11 cellular contexts compared by ENCODE assay signal in genomic region chr12:122713491-122714188, GRCh38. TPM values are rescaled to one million over a fixed set of nuclear protein-coding genes. Genes with fewer than 3 reads are reported as not detected.
A peak's percentile ranks its signal among the peaks of the same experiment; 100 is the strongest.
DNase-seq lines count a peak whose midpoint lies in the region; ATAC-seq, FAIRE-seq and TF ChIP-seq lines count a peak whose summit lies in the region.
"Not testable (repeated sequence)": the region's sequence is repeated elsewhere in the genome, so short reads cannot be mapped to it uniquely, and the experiment has no call there.
"Had no signal": no experiment of that assay in that cellular context is flagged by ENCODE, and none has a peak within 500 bp of the region (broad histone marks: within the 10 kb centered on the region; RNA-seq: fewer than 3 reads in every experiment).

No MANE protein-coding gene starts in this region.

- not testable (repeated sequence) for H3K9ac ChIP-seq in K562 (ENCODE audit: insufficient read depth in 1 of 2, low read depth in 2 of 2, low read length in 2 of 2); smooth muscle cell (ENCODE audit: low read depth)

- H3K27ac Mint-ChIP-seq in naive thymus-derived CD4-positive, alpha-beta T cell: not testable (repeated sequence)

- not testable (repeated sequence) for H3K36me3 ChIP-seq in Panc1 (ENCODE audit: control insufficient read depth, insufficient read depth, low read length); K562 (ENCODE audit: control insufficient read depth, insufficient read depth, low read length); naive thymus-derived CD4-positive, alpha-beta T cell (ENCODE audit: control insufficient read depth in 2 of 3, insufficient read depth in 3 of 3, low read length in 3 of 3); smooth muscle cell (ENCODE audit: low read depth)

- not testable (repeated sequence) for H3K27me3 Mint-ChIP-seq in naive thymus-derived CD4-positive, alpha-beta T cell

- not testable (repeated sequence) for H3K27me3 ChIP-seq in Panc1 (ENCODE audit: control insufficient read depth, insufficient read depth, low read length); K562 (ENCODE audit: control insufficient read depth in 2 of 2, insufficient read depth in 2 of 2, low read length in 2 of 2); naive thymus-derived CD4-positive, alpha-beta T cell (ENCODE audit: control insufficient read depth in 2 of 2, insufficient read depth in 2 of 2, low read length in 2 of 2); smooth muscle cell (ENCODE audit: low read depth)

- intact Hi-C loops in Panc1 (cut with micrococcal nuclease; ENCODE audit: unreplicated experiment); K562 (cut with micrococcal nuclease); left ventricle myocardium superior (cut with micrococcal nuclease); naive thymus-derived CD4-positive, alpha-beta T cell (cut with micrococcal nuclease): not testable (repeated sequence)

- H3K27ac ChIP-seq in Panc1 (ENCODE audit: low read length); K562 (ENCODE audit: extremely low read depth, low read depth, low read length); naive thymus-derived CD4-positive, alpha-beta T cell (ENCODE audit: low read depth, low read length): not testable (repeated sequence)
- H3K27ac ChIP-seq in smooth muscle cell (ENCODE audit: low read depth): peak overlapping the region; percentile 35

- WGBS in K562 (ENCODE audit: insufficient coverage, low coverage, missing lambda C conversion rate): 10% methylated on average over 2 of the region's 10 CpGs
- WGBS in smooth muscle cell (ENCODE audit: low lambda C conversion rate): 98% methylated on average over 4 of the region's 10 CpGs

- not testable (repeated sequence) for TF ChIP-seq POLR2A in K562 (conservative IDR thresholded peaks at IDR 0.05)

- FAIRE-seq in GM18507 (lab: Jason Lieb, UNC) (peak; percentile 70), K562 (lab: Jason Lieb, UNC) (peak; percentile 70)

- not testable (repeated sequence) for H3F3A ChIP-seq in smooth muscle cell (ENCODE audit: low read depth)

- H3K4me3 ChIP-seq in Panc1 (ENCODE audit: low read depth in 2 of 2, low read length in 2 of 2); K562; naive thymus-derived CD4-positive, alpha-beta T cell (ENCODE audit: low read length); smooth muscle cell: not testable (repeated sequence)

- H3K9me3 Mint-ChIP-seq in naive thymus-derived CD4-positive, alpha-beta T cell: not testable (repeated sequence)

- TF ChIP-seq RAD21 in K562 (CRISPR knock-in tag; conservative IDR thresholded peaks at IDR 0.05 in 1 of 2, IDR thresholded peaks at IDR 0.05 in 1 of 2): not testable (repeated sequence)

- H3K4me3 Mint-ChIP-seq in naive thymus-derived CD4-positive, alpha-beta T cell: not testable (repeated sequence)

- not testable (repeated sequence) for H3K4me1 Mint-ChIP-seq in naive thymus-derived CD4-positive, alpha-beta T cell

- CTCF ChIA-PET in Panc1 (lab: Charles Lee); K562 (lab: Yijun Ruan, JAX; ENCODE audit: low intra/inter-chr PET ratio); naive thymus-derived CD4-positive, alpha-beta T cell (lab: Charles Lee): not testable (repeated sequence)

- ATAC-seq in Panc1 (0 out of 2 replicates have a peak, but pooled peaks have one; percentile 21), esophagus mucosa (peak; percentile 73), left ventricle myocardium superior (peak; percentile 43)
- ATAC-seq in K562: not testable (repeated sequence)
- ATAC-seq in naive thymus-derived CD4-positive, alpha-beta T cell: peak; percentile 59

- BruUV-seq in Panc1 (replicated peaks; lab: Mats Ljungman, UMichigan); K562 (replicated peaks; lab: Mats Ljungman, UMichigan): not testable (repeated sequence)

- in situ Hi-C loops in Panc1 (cut with HindIII; ENCODE audit: low pct_unique_long_range_greater_than_20kb, low sequenced_read_pairs); K562 (cut with MboI): not testable (repeated sequence)

- H3K36me3 Mint-ChIP-seq in naive thymus-derived CD4-positive, alpha-beta T cell: not testable (repeated sequence)

- H3K79me2 ChIP-seq in K562 (ENCODE audit: control insufficient read depth, insufficient read depth, low read length); smooth muscle cell (ENCODE audit: low read depth): not testable (repeated sequence)

- POLR2A ChIA-PET in Panc1 (lab: Charles Lee); K562 (lab: Yijun Ruan, JAX); naive thymus-derived CD4-positive, alpha-beta T cell (lab: Charles Lee): not testable (repeated sequence)

- not testable (repeated sequence) for H3K9me1 ChIP-seq in K562 (ENCODE audit: control insufficient read depth, insufficient read depth, low read length)

- H2AFZ ChIP-seq in K562 (ENCODE audit: low read depth, low read length); smooth muscle cell (ENCODE audit: low read depth): not testable (repeated sequence)

- not testable (repeated sequence) for TF ChIP-seq EP300 in K562 (IDR thresholded peaks at IDR 0.05; ENCODE audit: low read length)

- not testable (repeated sequence) for H3K4me1 ChIP-seq in Panc1 (ENCODE audit: control insufficient read depth, insufficient read depth, low read length); K562 (replicated peaks in 1 of 2; ENCODE audit: control insufficient read depth in 2 of 2, insufficient read depth in 2 of 2, low read length in 2 of 2); naive thymus-derived CD4-positive, alpha-beta T cell (ENCODE audit: control insufficient read depth in 2 of 2, insufficient read depth in 2 of 2, low read length in 2 of 2); smooth muscle cell (ENCODE audit: low read depth)

- DNase-seq in GM18507 (ENCODE audit: extremely low spot score, insufficient read length, low read depth); Panc1 (ENCODE audit: low read depth, low spot score); K562 (ENCODE audit: extremely low read depth in 1 of 4, low spot score in 3 of 4); left ventricle myocardium superior; naive thymus-derived CD4-positive, alpha-beta T cell; smooth muscle cell (lab: John Stamatoyannopoulos, UW; ENCODE audit: unreplicated experiment): not testable (repeated sequence)

- H3K4me2 ChIP-seq in K562 (ENCODE audit: insufficient read depth, low read length); smooth muscle cell: not testable (repeated sequence)

- not testable (repeated sequence) for H3K9me3 ChIP-seq in Panc1 (ENCODE audit: control insufficient read depth, insufficient read depth, low read depth, low read length); K562 (replicated peaks; ENCODE audit: control insufficient read depth, insufficient read depth, low read depth, low read length); naive thymus-derived CD4-positive, alpha-beta T cell (ENCODE audit: control insufficient read depth in 2 of 3, low read length in 3 of 3); smooth muscle cell (replicated peaks; ENCODE audit: low read depth)

- TF ChIP-seq CTCF in Panc1 (IDR thresholded peaks at IDR 0.05); K562 (IDR thresholded peaks at IDR 0.05 in 2 of 3, conservative IDR thresholded peaks at IDR 0.05 in 1 of 3; ENCODE audit: insufficient read depth in 2 of 3, low read depth in 1 of 3, low read length in 3 of 3); smooth muscle cell (IDR thresholded peaks at IDR 0.05; ENCODE audit: borderline replicate concordance, insufficient read depth, poor library complexity, severe bottlenecking): not testable (repeated sequence)

- not testable (repeated sequence) for H4K20me1 ChIP-seq in K562 (replicated peaks; ENCODE audit: control insufficient read depth, insufficient read depth, low read length); smooth muscle cell (ENCODE audit: low read depth)

RNA-seq across cellular contexts. Expression of gene HCAR3, which starts 3.0 kb away (rescaled TPM):
- not detected for total RNA-seq in Panc1 (2021; ENCODE audit: unreplicated experiment)
- 0.10 TPM for polyA plus RNA-seq in Panc1 (2012; ENCODE audit: insufficient read length)
- not detected in 2 replicates for total RNA-seq in K562 (2011; cell fraction: chromatin; rRNA removed; ENCODE audit: low replicate concordance)
- total RNA-seq in K562 (2011; cell fraction: nucleolus; rRNA removed): not detected in 2 replicates
- not detected in 2 replicates for total RNA-seq in K562 (2011; cell fraction: nucleoplasm; rRNA removed)
- total RNA-seq in K562 (2014; rRNA removed): not detected in 2 replicates
- not detected in 2 replicates for total RNA-seq in K562 (2014; rRNA removed; fragmentation: Illumina TruSeq; extraction: Trizol)
- not detected in 2 replicates for total RNA-seq in K562 (2015; rRNA removed; fragmentation: Illumina TruSeq; extraction: Trizol)
- total RNA-seq in K562 (2021): not detected in 2 replicates
- not detected in 2 replicates for polyA plus RNA-seq in K562 (2011; rRNA removed)
- not detected in 2 replicates for polyA plus RNA-seq in K562 (2011; cell fraction: cytosol; rRNA removed)
- polyA plus RNA-seq in K562 (2011; cell fraction: nucleus; rRNA removed): not detected in 2 replicates
- polyA plus RNA-seq in K562 (2012): not detected in 2 replicates
- not detected in 2 replicates for polyA plus RNA-seq in K562 (2014; fragmentation: Illumina TruSeq; extraction: Trizol)
- not detected for polyA plus RNA-seq in K562 (2014; fragmentation: Nextera tagmentation; extraction: Ambion mirVana)
- polyA plus RNA-seq in K562 (2014; rRNA removed): not detected in 2 replicates
- polyA minus RNA-seq in K562 (2011; rRNA and poly(A)+ RNA removed): not detected in 2 replicates
- not detected in 2 replicates for polyA minus RNA-seq in K562 (2011; cell fraction: cytosol; rRNA and poly(A)+ RNA removed)
- not detected in 2 replicates for polyA minus RNA-seq in K562 (2011; cell fraction: nucleus; rRNA and poly(A)+ RNA removed)
- total RNA-seq in esophagus mucosa: 9.6 TPM
- 0.12 TPM for total RNA-seq in left ventricle myocardium superior
- 10 to 100 TPM in 1 of 5 experiments, 1 to 10 TPM in 1, under 1 TPM in 1, not detected in 2; 0.22 to 24.6 (median 3.2) TPM for total RNA-seq in naive thymus-derived CD4-positive, alpha-beta T cell
- polyA plus RNA-seq in naive thymus-derived CD4-positive, alpha-beta T cell: not detected
- not detected in 2 replicates for total RNA-seq in smooth muscle cell
- 0.26 and 0.43 TPM in 2 replicates for polyA plus RNA-seq in smooth muscle cell
- total RNA-seq: A673; CD8-positive, alpha-beta T cell; H4 had no signal
- polyA plus RNA-seq: SK-N-SH had no signal

RNA-seq across cellular contexts. Expression of gene HCAR2, which starts 10.5 kb away (rescaled TPM):
- total RNA-seq in Panc1 (2021; ENCODE audit: unreplicated experiment) (not detected), K562 (2014; rRNA removed) (not detected in 2 replicates), K562 (2014; rRNA removed; fragmentation: Illumina TruSeq; extraction: Trizol) (not detected in 2 replicates), K562 (2015; rRNA removed; fragmentation: Illumina TruSeq; extraction: Trizol) (not detected in 2 replicates), K562 (2021) (not detected in 2 replicates), esophagus mucosa (29.7 TPM), left ventricle myocardium superior (0.17 TPM), smooth muscle cell (0.85 and 2.0 TPM in 2 replicates)
- not detected for polyA plus RNA-seq in Panc1 (2012; ENCODE audit: insufficient read length)
- not detected in 2 replicates for total RNA-seq in K562 (2011; cell fraction: chromatin; rRNA removed; ENCODE audit: low replicate concordance)
- not detected in 2 replicates for total RNA-seq in K562 (2011; cell fraction: nucleolus; rRNA removed)
- total RNA-seq in K562 (2011; cell fraction: nucleoplasm; rRNA removed): not detected in 2 replicates
- polyA plus RNA-seq in K562 (2011; rRNA removed) (not detected in 2 replicates), K562 (2014; fragmentation: Illumina TruSeq; extraction: Trizol) (not detected in 2 replicates), K562 (2014; fragmentation: Nextera tagmentation; extraction: Ambion mirVana) (not detected), K562 (2014; rRNA removed) (not detected in 2 replicates), smooth muscle cell (0.63 and 1.8 TPM in 2 replicates)
- not detected in 2 replicates for polyA plus RNA-seq in K562 (2011; cell fraction: cytosol; rRNA removed)
- not detected in 2 replicates for polyA plus RNA-seq in K562 (2011; cell fraction: nucleus; rRNA removed)
- polyA plus RNA-seq in K562 (2012): not detected in 2 replicates
- not detected in 2 replicates for polyA minus RNA-seq in K562 (2011; rRNA and poly(A)+ RNA removed)
- not detected in 2 replicates for polyA minus RNA-seq in K562 (2011; cell fraction: cytosol; rRNA and poly(A)+ RNA removed)
- not detected in 2 replicates for polyA minus RNA-seq in K562 (2011; cell fraction: nucleus; rRNA and poly(A)+ RNA removed)
- total RNA-seq in naive thymus-derived CD4-positive, alpha-beta T cell: 10 to 100 TPM in 1 of 5 experiments, 1 to 10 TPM in 1, under 1 TPM in 1, not detected in 2; 0.22 to 11.9 (median 1.5) TPM
- not detected for polyA plus RNA-seq in naive thymus-derived CD4-positive, alpha-beta T cell
- total RNA-seq: CD8-positive, alpha-beta T cell had no signal
- polyA plus RNA-seq: SK-N-SH had no signal

RNA-seq across cellular contexts. Expression of gene HCAR1, which starts 17.0 kb away (rescaled TPM):
- total RNA-seq in Panc1 (2021; ENCODE audit: unreplicated experiment) (0.31 TPM), K562 (2014; rRNA removed) (not detected in 2 replicates), K562 (2014; rRNA removed; fragmentation: Illumina TruSeq; extraction: Trizol) (not detected in 2 replicates), K562 (2015; rRNA removed; fragmentation: Illumina TruSeq; extraction: Trizol) (not detected in 2 replicates), K562 (2021) (not detected in 2 replicates), esophagus mucosa (0.08 TPM), left ventricle myocardium superior (0.12 TPM), smooth muscle cell (not detected in 2 replicates)
- polyA plus RNA-seq in Panc1 (2012; ENCODE audit: insufficient read length): 0.44 TPM
- not detected in 2 replicates for total RNA-seq in K562 (2011; cell fraction: chromatin; rRNA removed; ENCODE audit: low replicate concordance)
- total RNA-seq in K562 (2011; cell fraction: nucleolus; rRNA removed): not detected in 2 replicates
- total RNA-seq in K562 (2011; cell fraction: nucleoplasm; rRNA removed): not detected in 2 replicates
- polyA plus RNA-seq in K562 (2011; rRNA removed) (not detected in 2 replicates), K562 (2014; fragmentation: Illumina TruSeq; extraction: Trizol) (not detected in 2 replicates), K562 (2014; fragmentation: Nextera tagmentation; extraction: Ambion mirVana) (not detected), K562 (2014; rRNA removed) (not detected in 2 replicates), smooth muscle cell (not detected in 2 replicates)
- polyA plus RNA-seq in K562 (2011; cell fraction: cytosol; rRNA removed): not detected in 2 replicates
- polyA plus RNA-seq in K562 (2011; cell fraction: nucleus; rRNA removed): not detected in 2 replicates
- polyA plus RNA-seq in K562 (2012): not detected in 2 replicates
- polyA minus RNA-seq in K562 (2011; rRNA and poly(A)+ RNA removed): not detected in 2 replicates
- polyA minus RNA-seq in K562 (2011; cell fraction: cytosol; rRNA and poly(A)+ RNA removed): not detected in 2 replicates
- not detected in 2 replicates for polyA minus RNA-seq in K562 (2011; cell fraction: nucleus; rRNA and poly(A)+ RNA removed)
- total RNA-seq in naive thymus-derived CD4-positive, alpha-beta T cell: 1 to 10 TPM in 1 of 5 experiments, under 1 TPM in 1, not detected in 3; 0.12 to 2.8 TPM
- not detected for polyA plus RNA-seq in naive thymus-derived CD4-positive, alpha-beta T cell
- total RNA-seq: CD8-positive, alpha-beta T cell; H4 had no signal
- polyA plus RNA-seq: SK-N-SH had no signal

RNA-seq across cellular contexts. Expression of gene DENR, which starts 39.0 kb away (rescaled TPM):
- total RNA-seq in Panc1 (2021; ENCODE audit: unreplicated experiment) (68.7 TPM), K562 (2014; rRNA removed) (46.5 and 54.7 TPM in 2 replicates), K562 (2014; rRNA removed; fragmentation: Illumina TruSeq; extraction: Trizol) (71.1 and 83.0 TPM in 2 replicates), K562 (2015; rRNA removed; fragmentation: Illumina TruSeq; extraction: Trizol) (64.1 and 70.7 TPM in 2 replicates), K562 (2021) (54.7 and 59.4 TPM in 2 replicates), esophagus mucosa (39.0 TPM), left ventricle myocardium superior (23.2 TPM), smooth muscle cell (32.5 and 36.3 TPM in 2 replicates)
- 61.6 TPM for polyA plus RNA-seq in Panc1 (2012; ENCODE audit: insufficient read length)
- total RNA-seq in K562 (2011; cell fraction: chromatin; rRNA removed; ENCODE audit: low replicate concordance): 39.3 and 99.2 TPM in 2 replicates
- total RNA-seq in K562 (2011; cell fraction: nucleolus; rRNA removed): 17.0 and 22.5 TPM in 2 replicates
- 52.9 and 88.5 TPM in 2 replicates for total RNA-seq in K562 (2011; cell fraction: nucleoplasm; rRNA removed)
- polyA plus RNA-seq in K562 (2011; rRNA removed) (35.5 and 54.6 TPM in 2 replicates), K562 (2014; fragmentation: Illumina TruSeq; extraction: Trizol) (73.4 and 77.4 TPM in 2 replicates), K562 (2014; fragmentation: Nextera tagmentation; extraction: Ambion mirVana) (10 to 100 TPM; 32.5 to 40.1 TPM), K562 (2014; rRNA removed) (62.6 and 70.1 TPM in 2 replicates), smooth muscle cell (49.7 and 55.5 TPM in 2 replicates)
- polyA plus RNA-seq in K562 (2011; cell fraction: cytosol; rRNA removed): 22.2 and 28.2 TPM in 2 replicates
- polyA plus RNA-seq in K562 (2011; cell fraction: nucleus; rRNA removed): 12.6 and 12.7 TPM in 2 replicates
- 47.9 and 56.1 TPM in 2 replicates for polyA plus RNA-seq in K562 (2012)
- polyA minus RNA-seq in K562 (2011; rRNA and poly(A)+ RNA removed): 32.6 and 35.9 TPM in 2 replicates
- polyA minus RNA-seq in K562 (2011; cell fraction: cytosol; rRNA and poly(A)+ RNA removed): 14.2 and 17.3 TPM in 2 replicates
- polyA minus RNA-seq in K562 (2011; cell fraction: nucleus; rRNA and poly(A)+ RNA removed): 17.5 and 23.9 TPM in 2 replicates
- 10 to 100 TPM; 29.5 to 65.5 (median 46.1) TPM for total RNA-seq in naive thymus-derived CD4-positive, alpha-beta T cell
- polyA plus RNA-seq in naive thymus-derived CD4-positive, alpha-beta T cell: 10 to 100 TPM; 54.7 to 75.8 TPM
